ENCODE assay signal across 6 cellular contexts in genomic region chr18:35771172-35771571, GRCh38.
"Had no signal": no experiment of that assay in that cellular context is flagged by ENCODE, and none has a peak within 500 bp of the region (broad histone marks: within the 10 kb centered on the region; RNA-seq: fewer than 3 reads in every experiment).

No MANE protein-coding gene starts in this region.

- H3K4me3 Mint-ChIP-seq: IgD-negative memory B cell had no signal

- DNase-seq: IMR-90, KBM-7 had no signal

- H3K4me3 ChIP-seq: K562 had no signal

- ATAC-seq: HepG2 had no signal

- H3K27ac ChIP-seq: HL-60 had no signal

- H3K27ac Mint-ChIP-seq: IgD-negative memory B cell had no signal
